Comparison of ENCODE assay signal across 15 cellular contexts in genomic region chr14:52686176-52686575, GRCh38. TPM values are rescaled to one million over a fixed set of nuclear protein-coding genes. Genes with fewer than 3 reads are reported as not detected.
DNase-seq lines count a peak whose midpoint lies in the region; ATAC-seq and TF ChIP-seq lines count a peak whose summit lies in the region.
"Had no signal": no experiment of that assay in that cellular context is flagged by ENCODE, and none has a peak within 500 bp of the region (broad histone marks: within the 10 kb centered on the region; RNA-seq: fewer than 3 reads in every experiment).

No MANE protein-coding gene starts in this region.

- no peak overlapping the region for H3K27ac ChIP-seq in CD4-positive, CD25-positive, alpha-beta regulatory T cell (ENCODE audit: insufficient read depth, low read length, poor library complexity, severe bottlenecking)
- H3K27ac ChIP-seq in CD4-positive, alpha-beta T cell (ENCODE audit: low read depth, low read length): no peak overlapping the region
- no peak overlapping the region for H3K27ac ChIP-seq in iPS-20b (ENCODE audit: low read length)
- H3K27ac ChIP-seq: RWPE1 had no signal

- peak overlapping the region in 2 of 3 donors; percentile 15 to 53 for H3K27ac Mint-ChIP-seq in CD4-positive, CD25-positive, alpha-beta regulatory T cell
- peak overlapping the region; percentile 40 for H3K27ac Mint-ChIP-seq in CD4-positive, alpha-beta T cell
- peak overlapping the region; percentile 93 for H3K27ac Mint-ChIP-seq in T-helper 17 cell
- H3K27ac Mint-ChIP-seq: B cell had no signal

- POLR2A ChIA-PET in CD4-positive, alpha-beta T cell (lab: Charles Lee): interaction anchor here (0.7 to 1.9 kb wide), 2 partner anchors 10 to 26 kb away, joined by 3 to 8 read pairs; partner anchors contain the start of gene ERO1A

- H3K9me3 Mint-ChIP-seq in CD4-positive, CD25-positive, alpha-beta regulatory T cell: no peaks in the 10 kb centered on the region
- H3K9me3 Mint-ChIP-seq in CD4-positive, alpha-beta T cell: no peaks in the 10 kb centered on the region

- H3K27me3 Mint-ChIP-seq in CD4-positive, CD25-positive, alpha-beta regulatory T cell: no peaks in the 10 kb centered on the region
- H3K27me3 Mint-ChIP-seq in CD4-positive, alpha-beta T cell: no peaks in the 10 kb centered on the region
- H3K27me3 Mint-ChIP-seq in T-helper 17 cell: no peaks in the 10 kb centered on the region
- H3K27me3 Mint-ChIP-seq: B cell had no signal

- no peak overlapping the region for H3K4me3 ChIP-seq in CD4-positive, CD25-positive, alpha-beta regulatory T cell (ENCODE audit: low read depth, low read length)
- H3K4me3 ChIP-seq in iPS-20b (ENCODE audit: low read length): 0 out of 2 replicates have a peak overlapping the region, but pooled peaks have one; percentile 13

- no peaks in the 10 kb centered on the region for H3K27me3 ChIP-seq in CD4-positive, CD25-positive, alpha-beta regulatory T cell (ENCODE audit: control insufficient read depth, insufficient read depth, low read length)
- no peaks in the 10 kb centered on the region for H3K27me3 ChIP-seq in CD4-positive, alpha-beta T cell (ENCODE audit: control insufficient read depth, insufficient read depth, low read length)
- peaks cover 7% of the 10 kb centered on the region; the same call in 1 of the 2 replicates for H3K27me3 ChIP-seq in iPS-20b (ENCODE audit: insufficient read depth, low read length)

- no peak for TF ChIP-seq CTCF in CD4-positive, alpha-beta T cell (IDR thresholded peaks at IDR 0.05)

- H3K9ac ChIP-seq in iPS-20b (ENCODE audit: low read depth, low read length): no peak overlapping the region

- no peak for ATAC-seq in CD4-positive, CD25-positive, alpha-beta regulatory T cell (ENCODE audit: low read depth in 2 of 2)
- no peak for ATAC-seq in CD4-positive, alpha-beta T cell (ENCODE audit: poor library complexity)
- ATAC-seq in T-helper 17 cell (no peak), GM18909 (IDR thresholded peaks at IDR 0.05; ENCODE audit: poor library complexity, unreplicated experiment) (no peak)
- ATAC-seq: PC-3 had no signal

- H3K36me3 Mint-ChIP-seq in CD4-positive, CD25-positive, alpha-beta regulatory T cell: no peaks in the 10 kb centered on the region
- peaks cover 1% of the 10 kb centered on the region for H3K36me3 Mint-ChIP-seq in CD4-positive, alpha-beta T cell (ENCODE audit: low read depth)
- H3K36me3 Mint-ChIP-seq in T-helper 17 cell (ENCODE audit: low read depth): no peaks in the 10 kb centered on the region

- no peak for DNase-seq in CD4-positive, CD25-positive, alpha-beta regulatory T cell
- no peak for DNase-seq in CD4-positive, alpha-beta T cell
- DNase-seq in T-helper 17 cell (no peak), AML-193 (lab: John Stamatoyannopoulos, UW) (no peak), retina (no peak)
- DNase-seq: EL, HCEC 1CT, NCI-H1436, NCI-H2081, NCI-H82, PC-3 had no signal

- H3K4me1 Mint-ChIP-seq in CD4-positive, CD25-positive, alpha-beta regulatory T cell: peaks cover 44 to 81% (median 60%) of the 10 kb centered on the region in 4 donors
- peaks cover 71% of the 10 kb centered on the region for H3K4me1 Mint-ChIP-seq in CD4-positive, alpha-beta T cell (ENCODE audit: low read depth)
- H3K4me1 Mint-ChIP-seq in T-helper 17 cell: peaks cover 43% of the 10 kb centered on the region

- H3K4me1 ChIP-seq in CD4-positive, CD25-positive, alpha-beta regulatory T cell (ENCODE audit: control insufficient read depth, insufficient read depth, low read length, poor library complexity, severe bottlenecking): peaks cover 31% of the 10 kb centered on the region
- H3K4me1 ChIP-seq in iPS-20b (ENCODE audit: insufficient read depth, low read length): peaks cover 7% of the 10 kb centered on the region; the same call in 1 of the 2 replicates

- H3K4me3 Mint-ChIP-seq in CD4-positive, CD25-positive, alpha-beta regulatory T cell: peak overlapping the region; percentile 8 to 48 (median 18)
- no peak overlapping the region for H3K4me3 Mint-ChIP-seq in CD4-positive, alpha-beta T cell
- H3K4me3 Mint-ChIP-seq in T-helper 17 cell: no peak overlapping the region
- H3K4me3 Mint-ChIP-seq: B cell had no signal

- intact Hi-C loops in CD4-positive, alpha-beta T cell (cut with DNase I, micrococcal nuclease): no loop called here

- peaks cover 9% of the 10 kb centered on the region for H3K36me3 ChIP-seq in CD4-positive, CD25-positive, alpha-beta regulatory T cell (ENCODE audit: control insufficient read depth, insufficient read depth, low read length)
- H3K36me3 ChIP-seq in iPS-20b (ENCODE audit: insufficient read depth, low read depth, low read length): no peaks in the 10 kb centered on the region

- no peaks in the 10 kb centered on the region for H3K9me3 ChIP-seq in CD4-positive, CD25-positive, alpha-beta regulatory T cell (ENCODE audit: control insufficient read depth in 2 of 2, low read length in 2 of 2)
- no peaks in the 10 kb centered on the region for H3K9me3 ChIP-seq in CD4-positive, alpha-beta T cell (ENCODE audit: control insufficient read depth, low read length)
- no peaks in the 10 kb centered on the region for H3K9me3 ChIP-seq in T-helper 17 cell (ENCODE audit: control insufficient read depth, low read length, poor library complexity, severe bottlenecking)
- no peaks in the 10 kb centered on the region for H3K9me3 ChIP-seq in iPS-20b (ENCODE audit: insufficient read depth, low read depth, low read length)

- CTCF ChIA-PET in CD4-positive, alpha-beta T cell (lab: Charles Lee): no interaction called here

RNA-seq across cellular contexts. Expression of gene ERO1A, which starts 9.2 kb away (rescaled TPM):
- 72.9 TPM for total RNA-seq in CD4-positive, CD25-positive, alpha-beta regulatory T cell
- 10 to 100 TPM; 48.3 to 71.5 (median 63.4) TPM for polyA plus RNA-seq in CD4-positive, CD25-positive, alpha-beta regulatory T cell
- total RNA-seq in CD4-positive, alpha-beta T cell: 10 to 100 TPM; 58.6 to 60.7 TPM
- total RNA-seq in T-helper 17 cell: 10 to 100 TPM; 90.6 to 92.6 TPM

RNA-seq across cellular contexts. Expression of gene PSMC6, which starts 20.8 kb away (rescaled TPM):
- 110 TPM for total RNA-seq in CD4-positive, CD25-positive, alpha-beta regulatory T cell
- polyA plus RNA-seq in CD4-positive, CD25-positive, alpha-beta regulatory T cell: 10 to 100 TPM; 69.7 to 83.0 (median 75.7) TPM
- total RNA-seq in CD4-positive, alpha-beta T cell: 100 to 1,000 TPM; 110 to 111 TPM
- 100 to 1,000 TPM; 110 to 117 TPM for total RNA-seq in T-helper 17 cell

RNA-seq across cellular contexts. Expression of gene STYX, which starts 43.8 kb away (rescaled TPM):
- 34.0 TPM for total RNA-seq in CD4-positive, CD25-positive, alpha-beta regulatory T cell
- 10 to 100 TPM; 33.0 to 45.2 (median 38.0) TPM for polyA plus RNA-seq in CD4-positive, CD25-positive, alpha-beta regulatory T cell
- total RNA-seq in CD4-positive, alpha-beta T cell: 10 to 100 TPM; 15.3 to 16.2 TPM
- total RNA-seq in T-helper 17 cell: 10 to 100 TPM; 27.8 to 30.7 TPM

Comparison
In these comparisons a context has a peak if more than half of its experiments do, and no peak if none do; other contexts are left out.
1. H3K27ac Mint-ChIP-seq: peak in every context shown above with its lines; median percentile 93 in T-helper 17 cell; 40 in CD4-positive, alpha-beta T cell; 34 in CD4-positive, CD25-positive, alpha-beta regulatory T cell.
2. H3K4me3 Mint-ChIP-seq: peak in CD4-positive, CD25-positive, alpha-beta regulatory T cell (4 of 4); none in CD4-positive, alpha-beta T cell (single experiment) and T-helper 17 cell (single experiment).